In the genomic region with DNA sequence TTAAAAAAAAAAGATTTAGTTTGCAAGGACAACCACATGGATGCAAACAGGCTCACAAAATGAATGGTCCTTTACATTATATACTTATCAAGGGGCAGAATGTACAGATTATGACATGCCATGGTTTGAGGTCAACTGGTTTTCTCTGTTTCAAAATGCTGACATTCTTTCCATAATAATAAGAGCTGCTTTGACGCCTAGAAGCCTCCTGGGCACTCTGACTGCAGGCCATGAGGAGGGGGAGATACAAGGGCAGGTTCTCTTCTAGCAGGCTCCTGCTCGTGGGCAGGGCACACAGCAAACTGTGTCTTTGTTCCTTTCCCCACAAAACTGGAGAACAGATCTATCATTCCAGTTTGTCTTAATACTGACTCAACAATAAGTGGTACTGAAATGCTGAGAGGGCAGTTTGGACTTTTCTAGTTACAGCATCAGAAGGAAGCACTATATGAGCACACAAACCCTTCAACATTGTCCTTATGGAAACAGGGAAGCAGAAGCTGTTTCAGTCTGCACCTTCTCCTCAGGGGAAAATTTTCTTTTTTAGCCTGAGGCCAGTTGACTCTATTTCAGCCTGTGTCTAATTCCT, we compare ENCODE assay signal across 21 cellular contexts.
DNase-seq lines count a peak whose midpoint lies in the region; ATAC-seq, FAIRE-seq and TF ChIP-seq lines count a peak whose summit lies in the region.
"Had no signal": no experiment of that assay in that cellular context is flagged by ENCODE, and none has a peak within 500 bp of the region (broad histone marks: within the 10 kb centered on the region; RNA-seq: fewer than 3 reads in every experiment).

No MANE protein-coding gene starts in this region.

- peak overlapping the region; percentile 56; the same call in 1 of the 2 replicates for H3K18ac ChIP-seq in IMR-90 (ENCODE audit: low read depth, low read length)

- TF ChIP-seq EP300 in K562 (IDR thresholded peaks at IDR 0.05; ENCODE audit: low read length): no peak

- TF ChIP-seq RAD21 in IMR-90 (IDR thresholded peaks at IDR 0.05; ENCODE audit: low read length) (no peak), K562 (CRISPR knock-in tag; conservative IDR thresholded peaks at IDR 0.05 in 1 of 2, IDR thresholded peaks at IDR 0.05 in 1 of 2) (no peak)

- no peak for FAIRE-seq in K562 (lab: Jason Lieb, UNC)
- FAIRE-seq: G401.6, GM12892, H54 had no signal

- H3K4me3 ChIP-seq in IMR-90 (ENCODE audit: insufficient read depth, low read depth, low read length) (no peak overlapping the region), K562 (no peak overlapping the region), osteoblast (ENCODE audit: insufficient read depth, low read length) (no peak overlapping the region)
- H3K4me3 ChIP-seq: BLaER1, HAP-1 had no signal

- intact Hi-C loops in IMR-90 (cut with micrococcal nuclease) (no loop called here), K562 (cut with micrococcal nuclease) (no loop called here)

- H2AK9ac ChIP-seq in IMR-90 (replicated peaks; ENCODE audit: low read depth, low read length, poor library complexity): no peak overlapping the region

- no peak for TF ChIP-seq POLR2A in IMR-90 (IDR thresholded peaks at IDR 0.05; ENCODE audit: low read depth, low read length)
- TF ChIP-seq POLR2A in K562 (conservative IDR thresholded peaks at IDR 0.05): no peak

- ATAC-seq in IMR-90 (ENCODE audit: low read depth) (no peak), K562 (no peak), HG02759 (IDR thresholded peaks at IDR 0.05; ENCODE audit: unreplicated experiment) (no peak), HG03095 (IDR thresholded peaks at IDR 0.05; ENCODE audit: unreplicated experiment) (no peak)
- ATAC-seq: CD8-positive, alpha-beta T cell had no signal

- in situ Hi-C loops in IMR-90 (cut with MboI; ENCODE audit: low sequenced_read_pairs) (no loop called here), K562 (cut with MboI) (no loop called here)

- no CpG with 5 or more reads among the region's 2 CpGs for WGBS in IMR-90 (ENCODE audit: extremely low coverage in 2 of 2, insufficient read length in 1 of 2), 2 experiments
- WGBS in K562 (ENCODE audit: insufficient coverage, low coverage, missing lambda C conversion rate): 3% methylated on average over 2 of the region's 2 CpGs

- no peak overlapping the region for H3K23ac ChIP-seq in IMR-90 (ENCODE audit: low read depth, low read length)

- H3K27ac ChIP-seq in IMR-90 (ENCODE audit: insufficient read depth, low read length): no peak overlapping the region
- H3K27ac ChIP-seq in K562 (ENCODE audit: extremely low read depth, low read depth, low read length): no peak overlapping the region
- no peak overlapping the region for H3K27ac ChIP-seq in osteoblast (ENCODE audit: low read depth, low read length)
- H3K27ac ChIP-seq: BLaER1, C4-2B had no signal

- H3K9me1 ChIP-seq in IMR-90 (ENCODE audit: insufficient read depth, low read length) (no peaks in the 10 kb centered on the region; the same call in 1 of the 2 replicates), K562 (ENCODE audit: control insufficient read depth, insufficient read depth, low read length) (no peaks in the 10 kb centered on the region)

- H3K9me3 ChIP-seq in IMR-90 (ENCODE audit: control insufficient read depth, insufficient read depth, low read length) (peaks cover 4% of the 10 kb centered on the region; the same call in 1 of the 2 replicates), K562 (replicated peaks; ENCODE audit: control insufficient read depth, insufficient read depth, low read depth, low read length) (no peaks in the 10 kb centered on the region), osteoblast (ENCODE audit: low read depth, low read length) (no peaks in the 10 kb centered on the region)
- H3K9me3 ChIP-seq: HAP-1 had no signal

- H4K91ac ChIP-seq in IMR-90 (ENCODE audit: insufficient read depth, low read depth, low read length): peak overlapping the region; percentile 39

- no peaks in the 10 kb centered on the region for H3K36me3 ChIP-seq in IMR-90 (ENCODE audit: control insufficient read depth, insufficient read depth, low read length)
- H3K36me3 ChIP-seq in K562 (ENCODE audit: control insufficient read depth, insufficient read depth, low read length): no peaks in the 10 kb centered on the region
- no peaks in the 10 kb centered on the region for H3K36me3 ChIP-seq in osteoblast (ENCODE audit: insufficient read depth, low read length)
- H3K36me3 ChIP-seq: HAP-1 had no signal

- H3K4me1 ChIP-seq in IMR-90 (ENCODE audit: control insufficient read depth, insufficient read depth, low read length) (no peaks in the 10 kb centered on the region), K562 (replicated peaks in 1 of 2; ENCODE audit: control insufficient read depth in 2 of 2, insufficient read depth in 2 of 2, low read length in 2 of 2) (no peaks in the 10 kb centered on the region), osteoblast (ENCODE audit: insufficient read depth, low read length) (no peaks in the 10 kb centered on the region)
- H3K4me1 ChIP-seq: BLaER1, Caco-2, HAP-1 had no signal

- H4K20me1 ChIP-seq in IMR-90 (ENCODE audit: insufficient read depth, low read length) (no peaks in the 10 kb centered on the region), K562 (replicated peaks; ENCODE audit: control insufficient read depth, insufficient read depth, low read length) (no peaks in the 10 kb centered on the region), osteoblast (ENCODE audit: insufficient read depth, low read length) (no peaks in the 10 kb centered on the region)

- no peak overlapping the region for H2AK5ac ChIP-seq in IMR-90 (ENCODE audit: low read depth, low read length)

- peak overlapping the region; percentile 39 for H2BK20ac ChIP-seq in IMR-90 (ENCODE audit: low read depth, low read length)

- no peak overlapping the region for H4K8ac ChIP-seq in IMR-90 (ENCODE audit: low read depth in 2 of 2, low read length in 2 of 2)

- no peaks in the 10 kb centered on the region for H3K79me2 ChIP-seq in K562 (ENCODE audit: control insufficient read depth, insufficient read depth, low read length)
- H3K79me2 ChIP-seq in osteoblast (ENCODE audit: insufficient read depth, low read length): no peaks in the 10 kb centered on the region

- H3K14ac ChIP-seq in IMR-90 (replicated peaks; ENCODE audit: low read depth, low read length): no peak overlapping the region

- no peaks in the 10 kb centered on the region for H3K27me3 ChIP-seq in IMR-90 (ENCODE audit: control insufficient read depth, insufficient read depth, low read length)
- peaks cover 0 to 4% of the 10 kb centered on the region in 2 experiments; a peak in 1 of 5 replicates for H3K27me3 ChIP-seq in K562 (ENCODE audit: control insufficient read depth in 2 of 2, insufficient read depth in 2 of 2, low read length in 2 of 2)
- H3K27me3 ChIP-seq in osteoblast (ENCODE audit: insufficient read depth, low read length): no peaks in the 10 kb centered on the region
- H3K27me3 ChIP-seq: BLaER1 had no signal

- H4K5ac ChIP-seq in IMR-90 (ENCODE audit: low read depth, low read length): no peak overlapping the region

- peak overlapping the region; percentile 59; the same call in 1 of the 2 replicates for H3K4ac ChIP-seq in IMR-90 (ENCODE audit: low read depth, low read length)

- CTCF ChIA-PET in IMR-90 (lab: Yijun Ruan, JAX): no interaction called here
- CTCF ChIA-PET in K562 (lab: Yijun Ruan, JAX; ENCODE audit: low intra/inter-chr PET ratio): no interaction called here

- POLR2A ChIA-PET in IMR-90 (lab: Charles Lee; ENCODE audit: unreplicated experiment): no interaction called here
- POLR2A ChIA-PET in K562 (lab: Yijun Ruan, JAX): no interaction called here

- TF ChIP-seq CTCF in IMR-90 (conservative IDR thresholded peaks at IDR 0.05; ENCODE audit: low read depth, low read length) (no peak), K562 (IDR thresholded peaks at IDR 0.05 in 2 of 3, conservative IDR thresholded peaks at IDR 0.05 in 1 of 3; ENCODE audit: insufficient read depth in 2 of 3, low read depth in 1 of 3, low read length in 3 of 3) (no peak), osteoblast (IDR thresholded peaks at IDR 0.05; ENCODE audit: extremely low read depth, low read depth, low read length) (no peak)

- no peak overlapping the region for H2BK5ac ChIP-seq in IMR-90 (ENCODE audit: low read depth, low read length, poor library complexity, severe bottlenecking)

- DNase-seq in IMR-90 (no peak), NCI-H146 treated with DMSO at 0.1 percent for 48 hours (lab: John Stamatoyannopoulos, UW; ENCODE audit: unreplicated experiment) (peak; percentile 14), K562 (ENCODE audit: extremely low read depth in 1 of 4, low spot score in 3 of 4) (no peak), osteoblast (ENCODE audit: insufficient read length, low spot score, missing footprints) (peak; percentile 18), NCI-H1092 treated with DMSO at 0.1 percent for 48 hours (lab: John Stamatoyannopoulos, UW) (no peak)
- DNase-seq in stimulated activated CD4-positive, alpha-beta T cell treated with anti-CD3 and anti-CD28 coated beads, Interleukin-2, amount 100 ng/mL, for 24 hours: no peak
- DNase-seq: Caco-2; CD4-positive, CD25-positive, alpha-beta regulatory T cell; CD8-positive, alpha-beta T cell; DMS153; DND-41; GOT3; HFFc6 had no signal

- dilution Hi-C loops in IMR-90 (cut with HindIII; ENCODE audit: low sequenced_read_pairs, unreplicated experiment): no loop called here

- no peaks in the 10 kb centered on the region for H3K79me1 ChIP-seq in IMR-90 (ENCODE audit: low read depth in 1 of 2, low read length in 2 of 2)

- H3K9ac ChIP-seq in IMR-90 (ENCODE audit: low read depth, low read length) (no peak overlapping the region), K562 (ENCODE audit: insufficient read depth in 1 of 2, low read depth in 2 of 2, low read length in 2 of 2) (no peak overlapping the region)
- H3K9ac ChIP-seq: BLaER1 had no signal

- no peak overlapping the region for H3K56ac ChIP-seq in IMR-90 (ENCODE audit: extremely low read depth, insufficient read depth, low read length)

- H2AFZ ChIP-seq in IMR-90 (replicated peaks; ENCODE audit: low read length, poor library complexity): no peak overlapping the region
- H2AFZ ChIP-seq in K562 (ENCODE audit: low read depth, low read length): no peak overlapping the region
- H2AFZ ChIP-seq in osteoblast (ENCODE audit: low read length): no peak overlapping the region

- peak overlapping the region; percentile 81 for H2BK120ac ChIP-seq in IMR-90 (ENCODE audit: low read depth, low read length)

- H2BK15ac ChIP-seq in IMR-90 (ENCODE audit: low read depth, low read length): no peak overlapping the region

- no peak overlapping the region for H3K4me2 ChIP-seq in IMR-90 (ENCODE audit: low read depth, low read length)
- H3K4me2 ChIP-seq in K562 (ENCODE audit: insufficient read depth, low read length): no peak overlapping the region
- H3K4me2 ChIP-seq in osteoblast (ENCODE audit: insufficient read depth, low read length): no peak overlapping the region
- H3K4me2 ChIP-seq: BLaER1 had no signal

- no TSS peak for BruUV-seq in IMR-90 (replicated peaks; lab: Mats Ljungman, UMichigan)
- no TSS peak for BruUV-seq in K562 (replicated peaks; lab: Mats Ljungman, UMichigan)

TF ChIP-seq in IMR-90, 13 proteins besides CTCF, POLR2A, EP300 and RAD21 (continues in another document):
- TF ChIP-seq MXI1 (IDR thresholded peaks at IDR 0.05; ENCODE audit: borderline replicate concordance, low read depth, low read length) (no peak), MAFK (IDR thresholded peaks at IDR 0.05; ENCODE audit: low read depth, low read length) (peak; percentile 43)

TF ChIP-seq in K562, 482 proteins besides CTCF, POLR2A, EP300 and RAD21 (continues in another document):
- TF ChIP-seq SMAD4 (CRISPR knock-in tag; conservative IDR thresholded peaks at IDR 0.05): no peak
- peak; percentile 25; the same call in 1 of the 2 replicates for TF ChIP-seq ZNF316 (IDR thresholded peaks at IDR 0.05)

Comparison
In these comparisons a context has a peak if more than half of its experiments do, and no peak if none do; other contexts are left out.
1. DNase-seq: peak in NCI-H146 treated with DMSO at 0.1 percent for 48 hours (single experiment) and osteoblast (single experiment); none in IMR-90 (single experiment), K562 (0 of 4), stimulated activated CD4-positive, alpha-beta T cell treated with anti-CD3 and anti-CD28 coated beads, Interleukin-2, amount 100 ng/mL, for 24 hours (0 of 2) and NCI-H1092 treated with DMSO at 0.1 percent for 48 hours (single experiment).